12 cellular contexts compared by ENCODE assay signal in the genomic region with DNA sequence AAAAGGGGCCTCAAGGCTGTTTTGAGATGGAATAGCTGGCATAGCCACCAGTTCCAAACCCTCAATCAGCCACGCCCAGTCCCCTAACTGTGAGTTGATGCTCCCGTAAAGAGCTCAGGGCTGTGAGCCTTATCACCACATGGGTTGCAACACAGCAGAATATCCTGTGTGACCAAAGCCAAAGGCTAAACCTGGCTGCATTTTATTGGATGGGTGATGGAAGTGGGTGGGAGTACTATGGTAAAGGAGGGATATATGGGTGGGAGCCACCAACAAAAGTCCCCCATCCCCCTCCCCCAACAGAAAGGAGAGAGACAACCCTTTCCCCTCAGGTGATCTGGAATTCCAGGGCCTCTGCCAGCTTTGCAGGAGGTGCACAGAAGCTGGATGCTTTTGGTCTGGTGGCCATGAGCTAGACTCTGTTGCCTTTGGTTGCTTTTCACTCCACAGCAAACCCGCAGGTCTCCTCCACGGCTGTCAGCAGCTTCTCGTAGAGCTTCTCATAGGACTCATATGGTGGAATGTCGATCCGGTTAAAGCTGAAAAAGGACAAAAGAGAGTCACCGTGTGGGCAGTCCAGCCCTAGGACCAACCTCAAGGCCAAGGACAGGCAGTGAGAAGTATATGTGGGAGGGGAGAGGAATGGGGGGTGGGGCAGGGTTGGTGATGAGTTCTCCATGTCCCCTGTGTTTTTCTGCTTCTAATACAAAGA.
DNase-seq lines count a peak whose midpoint lies in the region; ATAC-seq and TF ChIP-seq lines count a peak whose summit lies in the region.
"Had no signal": no experiment of that assay in that cellular context is flagged by ENCODE, and none has a peak within 500 bp of the region (broad histone marks: within the 10 kb centered on the region; RNA-seq: fewer than 3 reads in every experiment).

No MANE protein-coding gene starts in this region.

- H3K4me3 ChIP-seq in ascending aorta (no peak overlapping the region), right cardiac atrium (ENCODE audit: low read length) (no peak overlapping the region), stomach (no peak overlapping the region)

- TF ChIP-seq CTCF in ascending aorta (IDR thresholded peaks at IDR 0.05) (no peak), stomach (IDR thresholded peaks at IDR 0.05) (no peak)

- 95% methylated on average over 8 of the region's 8 CpGs for WGBS in right cardiac atrium
- 86 to 98% (median 93%) methylated on average over 8 of the region's 8 CpGs for WGBS in stomach, 5 donors

- TF ChIP-seq EP300 in stomach (IDR thresholded peaks at IDR 0.05), result no peak

- H3K36me3 ChIP-seq in ascending aorta, result peaks cover 64 to 74% of the 10 kb centered on the region in 2 donors
- H3K36me3 ChIP-seq in stomach, result peaks cover 75 to 83% (median 83%) of the 10 kb centered on the region in 4 donors

- peak; percentile 68 to 72 for DNase-seq in Kasumi-1 (lab: John Stamatoyannopoulos, UW)
- DNase-seq in ascending aorta (ENCODE audit: low spot score in 2 of 2), result peak in 1 of 2 donors; percentile 60
- no peak for DNase-seq in right cardiac atrium
- DNase-seq in stomach, result peak; percentile 22
- no peak for DNase-seq in NCI-H526 treated with DMSO at 0.1 percent for 48 hours (lab: John Stamatoyannopoulos, UW)
- no peak for DNase-seq in anterior cingulate cortex (lab: John Stamatoyannopoulos, UW)
- no peak for DNase-seq in GOT3 (lab: John Stamatoyannopoulos, UW)
- DNase-seq in GM19238 (ENCODE audit: insufficient read length, low spot score), result no peak
- DNase-seq: NCI-H1092 treated with DMSO at 0.1 percent for 48 hours, NCI-H2227 treated with DMSO at 0.1 percent for 48 hours, occipital lobe had no signal

- peak overlapping the region; percentile 88 to 91 for H3K27ac ChIP-seq in ascending aorta
- peak overlapping the region; percentile 58 for H3K27ac ChIP-seq in right cardiac atrium (ENCODE audit: low read length)
- H3K27ac ChIP-seq in stomach, result peak overlapping the region in 4 of 5 donors; percentile 45 to 64 (median 50)

- TF ChIP-seq POLR2A in stomach (IDR thresholded peaks at IDR 0.05), result no peak

- intact Hi-C loops in ascending aorta (cut with DNase I), result loop anchor here (10.0 kb wide), 1 partner anchor 524 kb away; a partner anchor contains a TSS
- intact Hi-C loops in right cardiac atrium (cut with DNase I), result no loop called here
- intact Hi-C loops in stomach (cut with DNase I; ENCODE audit: low total_unique reads), result loop anchor here (10.0 kb wide), 2 partner anchors 114 to 204 kb away; a partner anchor contains a TSS

- peak; percentile 3 to 17 for ATAC-seq in right cardiac atrium
- ATAC-seq: HCT116 had no signal

- H3K4me1 ChIP-seq in ascending aorta (peaks cover 9 to 18% of the 10 kb centered on the region in 2 donors), right cardiac atrium (ENCODE audit: control insufficient read depth, insufficient read depth, low read length) (peaks cover 3% of the 10 kb centered on the region), stomach (peaks cover 0 to 7% (median 0%) of the 10 kb centered on the region in 4 donors)

- H3K9me3 ChIP-seq in ascending aorta (no peaks in the 10 kb centered on the region), right cardiac atrium (ENCODE audit: control insufficient read depth, low read length) (no peaks in the 10 kb centered on the region), stomach (peaks cover 0 to 6% (median 0%) of the 10 kb centered on the region in 4 donors)

- H3K27me3 ChIP-seq in ascending aorta (no peaks in the 10 kb centered on the region), right cardiac atrium (ENCODE audit: control insufficient read depth, insufficient read depth) (no peaks in the 10 kb centered on the region), stomach (no peaks in the 10 kb centered on the region)

Comparison
In these comparisons a context has a peak if more than half of its experiments do, and no peak if none do; other contexts are left out.
1. DNase-seq: peak in Kasumi-1 (2 of 2) and stomach (single experiment); none in right cardiac atrium (0 of 3), NCI-H526 treated with DMSO at 0.1 percent for 48 hours (single experiment), anterior cingulate cortex (0 of 58), GOT3 (single experiment) and GM19238 (single experiment).
2. intact Hi-C loops: an anchor here in ascending aorta (10.0 kb wide) and stomach (10.0 kb wide); none called in right cardiac atrium.
3. Peak in every context shown above with its lines, with median percentiles within 50 percentile points of each other: H3K27ac ChIP-seq.